In genomic region chr6:25278914-25279747, GRCh38 we compare ENCODE assay signal across 8 cellular contexts. TPM values are rescaled to one million over a fixed set of nuclear protein-coding genes. Genes with fewer than 3 reads are reported as not detected.
DNase-seq lines count a peak whose midpoint lies in the region; ATAC-seq lines count a peak whose summit lies in the region.

Gene CARMIL1 (plus strand): TSS chr6:25279374. CDS start chr6:25279796, 422 bp downstream.

- peak; percentile 67 for ATAC-seq in GM18873 (IDR thresholded peaks at IDR 0.05; ENCODE audit: low FRiP score, unreplicated experiment)
- peak; percentile 68 for ATAC-seq in HG03108 (IDR thresholded peaks at IDR 0.05; ENCODE audit: unreplicated experiment)
- peak; percentile 63 to 74 for ATAC-seq in activated CD4-positive, CD25-positive, alpha-beta regulatory T cell treated with anti-CD3 and anti-CD28 coated beads, Interleukin-2, amount 50 U/mL, for 24 hours

- peak; percentile 92 for DNase-seq in AG08396 (ENCODE audit: low spot score)
- DNase-seq in NCI-H2227 (lab: John Stamatoyannopoulos, UW; ENCODE audit: unreplicated experiment), result peak; percentile 90
- peak; percentile 91 for DNase-seq in cerebellum (ENCODE audit: low spot score)
- DNase-seq in kidney glomerular epithelial cell (lab: John Stamatoyannopoulos, UW), result peak; percentile 85
- DNase-seq in stimulated activated CD4-positive, alpha-beta T cell treated with anti-CD3 and anti-CD28 coated beads, Interleukin-15, amount 100 ng/mL, for 48 hours (ENCODE audit: low read depth in 2 of 2), result peak; percentile 47 to 65

RNA-seq across cellular contexts. Expression of gene CARMIL1, which starts in this region (rescaled TPM):
- 36.8 TPM for total RNA-seq in cerebellum

Comparison
In these comparisons a context has a peak if more than half of its experiments do, and no peak if none do; other contexts are left out.
1. Peak in every context shown above with its lines: DNase-seq and ATAC-seq.